Comparison of ENCODE assay signal across 1 cellular context in the genomic region with DNA sequence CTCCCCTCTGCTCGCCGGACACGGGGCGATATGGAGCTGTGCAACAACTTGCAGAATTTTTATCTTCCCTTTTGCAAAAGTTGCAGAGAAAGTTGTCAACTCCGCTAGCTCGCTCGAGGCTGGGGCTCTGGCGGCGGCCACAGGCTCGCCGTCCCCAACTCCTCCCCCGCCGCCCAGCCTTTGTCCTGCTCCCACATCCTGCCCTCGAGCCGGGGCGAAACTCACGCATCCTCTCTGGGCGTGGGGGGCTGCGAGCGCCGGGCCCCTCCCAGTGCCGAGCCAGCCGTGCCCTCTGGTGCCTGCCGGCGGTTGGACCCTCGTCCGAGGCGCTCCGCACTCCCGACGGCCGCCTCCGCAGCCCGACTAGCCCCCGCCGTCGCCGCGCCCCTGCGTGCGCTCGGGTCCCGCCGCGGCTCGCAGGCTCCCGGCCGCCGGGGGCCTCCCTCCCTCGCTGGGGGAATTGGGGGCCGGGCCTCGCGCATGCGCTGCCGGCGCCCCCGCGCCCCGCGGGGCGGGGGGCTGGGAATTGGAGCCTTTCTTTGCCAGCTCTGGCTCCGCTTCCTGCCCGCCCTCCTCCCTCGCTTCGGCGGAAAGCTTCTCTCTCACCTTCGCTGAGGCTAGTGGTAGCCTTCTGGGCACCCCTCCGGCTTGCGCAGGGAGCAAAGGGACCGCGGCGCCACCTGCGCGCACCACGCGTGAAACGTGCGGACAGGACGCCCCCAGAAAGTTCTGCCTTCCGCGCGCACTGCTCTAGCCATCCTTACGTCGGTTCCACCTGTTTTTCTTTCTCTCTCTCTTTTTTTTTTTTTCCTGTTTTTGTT.
TF ChIP-seq lines count a peak whose summit lies in the region.

A gene with protein sequence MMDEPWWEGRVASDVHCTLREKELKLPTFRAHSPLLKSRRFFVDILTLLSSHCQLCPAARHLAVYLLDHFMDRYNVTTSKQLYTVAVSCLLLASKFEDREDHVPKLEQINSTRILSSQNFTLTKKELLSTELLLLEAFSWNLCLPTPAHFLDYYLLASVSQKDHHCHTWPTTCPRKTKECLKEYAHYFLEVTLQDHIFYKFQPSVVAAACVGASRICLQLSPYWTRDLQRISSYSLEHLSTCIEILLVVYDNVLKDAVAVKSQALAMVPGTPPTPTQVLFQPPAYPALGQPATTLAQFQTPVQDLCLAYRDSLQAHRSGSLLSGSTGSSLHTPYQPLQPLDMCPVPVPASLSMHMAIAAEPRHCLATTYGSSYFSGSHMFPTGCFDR (minus strand): TSS at position 426 of the 821 bp plus-strand sequence. CDS start 641 bp downstream, outside the sequence.

TF ChIP-seq in HepG2, 621 proteins besides CTCF, POLR2A, EP300 and RAD21 (continued from another document and continues in another):
- TF ChIP-seq FOXC1 (CRISPR knock-in tag; IDR thresholded peaks at IDR 0.05; ENCODE audit: borderline replicate concordance) (peak; percentile 46; the same call in 1 of the 2 replicates), HOXA5 (CRISPR knock-in tag; IDR thresholded peaks at IDR 0.05) (no peak), ZNF598 (CRISPR knock-in tag; IDR thresholded peaks at IDR 0.05; ENCODE audit: borderline replicate concordance) (no peak), ZFP82 (CRISPR knock-in tag; IDR thresholded peaks at IDR 0.05; ENCODE audit: borderline replicate concordance) (no peak), LCORL (IDR thresholded peaks at IDR 0.05) (no peak), LCORL (CRISPR knock-in tag; IDR thresholded peaks at IDR 0.05) (no peak), HDAC2 (CRISPR knock-in tag; IDR thresholded peaks at IDR 0.05) (0 out of 2 replicates have a peak, but pooled peaks have one; percentile 9), ATF7 (IDR thresholded peaks at IDR 0.05) (no peak), ATF7 (CRISPR knock-in tag; IDR thresholded peaks at IDR 0.05) (no peak), ZBTB42 (CRISPR knock-in tag; IDR thresholded peaks at IDR 0.05) (no peak), IRF2 (CRISPR knock-in tag; IDR thresholded peaks at IDR 0.05) (no peak), FIP1L1 (IDR thresholded peaks at IDR 0.05; ENCODE audit: borderline replicate concordance, insufficient read depth, low read depth, low read length) (no peak), EEA1 (CRISPR knock-in tag; IDR thresholded peaks at IDR 0.05; ENCODE audit: borderline replicate concordance) (0 out of 2 replicates have a peak, but pooled peaks have one; percentile 7), NKX3-1 (CRISPR knock-in tag; IDR thresholded peaks at IDR 0.05) (no peak), ZNF761 (CRISPR knock-in tag; conservative IDR thresholded peaks at IDR 0.05) (0 out of 2 replicates have a peak, but pooled peaks have one; percentile 51), ARID2 (CRISPR knock-in tag; IDR thresholded peaks at IDR 0.05; ENCODE audit: borderline replicate concordance) (no peak), ZNF816 (CRISPR knock-in tag; IDR thresholded peaks at IDR 0.05; ENCODE audit: borderline replicate concordance) (no peak), ZNF383 (CRISPR knock-in tag; IDR thresholded peaks at IDR 0.05; ENCODE audit: borderline replicate concordance) (no peak), ATF1 (CRISPR knock-in tag; IDR thresholded peaks at IDR 0.05) (no peak), ATAD3A (CRISPR knock-in tag; IDR thresholded peaks at IDR 0.05) (no peak), ZNF10 (CRISPR knock-in tag; IDR thresholded peaks at IDR 0.05; ENCODE audit: borderline replicate concordance, low read depth) (no peak), ZNF501 (CRISPR knock-in tag; IDR thresholded peaks at IDR 0.05) (0 out of 2 replicates have a peak, but pooled peaks have one; percentile 25), RAD51 (IDR thresholded peaks at IDR 0.05; ENCODE audit: borderline replicate concordance) (no peak), GABPB1 (CRISPR knock-in tag; IDR thresholded peaks at IDR 0.05) (peak; percentile 50)
- TF ChIP-seq, protein P1, sequence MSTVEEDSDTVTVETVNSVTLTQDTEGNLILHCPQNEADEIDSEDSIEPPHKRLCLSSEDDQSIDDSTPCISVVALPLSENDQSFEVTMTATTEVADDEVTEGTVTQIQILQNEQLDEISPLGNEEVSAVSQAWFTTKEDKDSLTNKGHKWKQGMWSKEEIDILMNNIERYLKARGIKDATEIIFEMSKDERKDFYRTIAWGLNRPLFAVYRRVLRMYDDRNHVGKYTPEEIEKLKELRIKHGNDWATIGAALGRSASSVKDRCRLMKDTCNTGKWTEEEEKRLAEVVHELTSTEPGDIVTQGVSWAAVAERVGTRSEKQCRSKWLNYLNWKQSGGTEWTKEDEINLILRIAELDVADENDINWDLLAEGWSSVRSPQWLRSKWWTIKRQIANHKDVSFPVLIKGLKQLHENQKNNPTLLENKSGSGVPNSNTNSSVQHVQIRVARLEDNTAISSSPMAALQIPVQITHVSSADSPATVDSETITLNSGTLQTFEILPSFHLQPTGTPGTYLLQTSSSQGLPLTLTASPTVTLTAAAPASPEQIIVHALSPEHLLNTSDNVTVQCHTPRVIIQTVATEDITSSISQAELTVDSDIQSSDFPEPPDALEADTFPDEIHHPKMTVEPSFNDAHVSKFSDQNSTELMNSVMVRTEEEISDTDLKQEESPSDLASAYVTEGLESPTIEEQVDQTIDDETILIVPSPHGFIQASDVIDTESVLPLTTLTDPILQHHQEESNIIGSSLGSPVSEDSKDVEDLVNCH (CRISPR knock-in tag; IDR thresholded peaks at IDR 0.05) = no peak
- TF ChIP-seq, protein P2, sequence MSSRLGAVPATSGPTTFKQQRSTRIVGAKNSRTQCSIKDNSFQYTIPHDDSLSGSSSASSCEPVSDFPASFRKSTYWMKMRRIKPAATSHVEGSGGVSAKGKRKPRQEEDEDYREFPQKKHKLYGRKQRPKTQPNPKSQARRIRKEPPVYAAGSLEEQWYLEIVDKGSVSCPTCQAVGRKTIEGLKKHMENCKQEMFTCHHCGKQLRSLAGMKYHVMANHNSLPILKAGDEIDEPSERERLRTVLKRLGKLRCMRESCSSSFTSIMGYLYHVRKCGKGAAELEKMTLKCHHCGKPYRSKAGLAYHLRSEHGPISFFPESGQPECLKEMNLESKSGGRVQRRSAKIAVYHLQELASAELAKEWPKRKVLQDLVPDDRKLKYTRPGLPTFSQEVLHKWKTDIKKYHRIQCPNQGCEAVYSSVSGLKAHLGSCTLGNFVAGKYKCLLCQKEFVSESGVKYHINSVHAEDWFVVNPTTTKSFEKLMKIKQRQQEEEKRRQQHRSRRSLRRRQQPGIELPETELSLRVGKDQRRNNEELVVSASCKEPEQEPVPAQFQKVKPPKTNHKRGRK (CRISPR knock-in tag; IDR thresholded peaks at IDR 0.05) = no peak
- TF ChIP-seq, protein P3, sequence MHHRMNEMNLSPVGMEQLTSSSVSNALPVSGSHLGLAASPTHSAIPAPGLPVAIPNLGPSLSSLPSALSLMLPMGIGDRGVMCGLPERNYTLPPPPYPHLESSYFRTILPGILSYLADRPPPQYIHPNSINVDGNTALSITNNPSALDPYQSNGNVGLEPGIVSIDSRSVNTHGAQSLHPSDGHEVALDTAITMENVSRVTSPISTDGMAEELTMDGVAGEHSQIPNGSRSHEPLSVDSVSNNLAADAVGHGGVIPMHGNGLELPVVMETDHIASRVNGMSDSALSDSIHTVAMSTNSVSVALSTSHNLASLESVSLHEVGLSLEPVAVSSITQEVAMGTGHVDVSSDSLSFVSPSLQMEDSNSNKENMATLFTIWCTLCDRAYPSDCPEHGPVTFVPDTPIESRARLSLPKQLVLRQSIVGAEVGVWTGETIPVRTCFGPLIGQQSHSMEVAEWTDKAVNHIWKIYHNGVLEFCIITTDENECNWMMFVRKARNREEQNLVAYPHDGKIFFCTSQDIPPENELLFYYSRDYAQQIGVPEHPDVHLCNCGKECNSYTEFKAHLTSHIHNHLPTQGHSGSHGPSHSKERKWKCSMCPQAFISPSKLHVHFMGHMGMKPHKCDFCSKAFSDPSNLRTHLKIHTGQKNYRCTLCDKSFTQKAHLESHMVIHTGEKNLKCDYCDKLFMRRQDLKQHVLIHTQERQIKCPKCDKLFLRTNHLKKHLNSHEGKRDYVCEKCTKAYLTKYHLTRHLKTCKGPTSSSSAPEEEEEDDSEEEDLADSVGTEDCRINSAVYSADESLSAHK (CRISPR knock-in tag; IDR thresholded peaks at IDR 0.05; ENCODE audit: borderline replicate concordance) = no peak
- TF ChIP-seq, protein P4, sequence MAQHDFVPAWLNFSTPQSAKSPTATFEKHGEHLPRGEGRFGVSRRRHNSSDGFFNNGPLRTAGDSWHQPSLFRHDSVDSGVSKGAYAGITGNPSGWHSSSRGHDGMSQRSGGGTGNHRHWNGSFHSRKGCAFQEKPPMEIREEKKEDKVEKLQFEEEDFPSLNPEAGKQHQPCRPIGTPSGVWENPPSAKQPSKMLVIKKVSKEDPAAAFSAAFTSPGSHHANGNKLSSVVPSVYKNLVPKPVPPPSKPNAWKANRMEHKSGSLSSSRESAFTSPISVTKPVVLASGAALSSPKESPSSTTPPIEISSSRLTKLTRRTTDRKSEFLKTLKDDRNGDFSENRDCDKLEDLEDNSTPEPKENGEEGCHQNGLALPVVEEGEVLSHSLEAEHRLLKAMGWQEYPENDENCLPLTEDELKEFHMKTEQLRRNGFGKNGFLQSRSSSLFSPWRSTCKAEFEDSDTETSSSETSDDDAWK (CRISPR knock-in tag; IDR thresholded peaks at IDR 0.05) = no peak
- TF ChIP-seq, protein P5, sequence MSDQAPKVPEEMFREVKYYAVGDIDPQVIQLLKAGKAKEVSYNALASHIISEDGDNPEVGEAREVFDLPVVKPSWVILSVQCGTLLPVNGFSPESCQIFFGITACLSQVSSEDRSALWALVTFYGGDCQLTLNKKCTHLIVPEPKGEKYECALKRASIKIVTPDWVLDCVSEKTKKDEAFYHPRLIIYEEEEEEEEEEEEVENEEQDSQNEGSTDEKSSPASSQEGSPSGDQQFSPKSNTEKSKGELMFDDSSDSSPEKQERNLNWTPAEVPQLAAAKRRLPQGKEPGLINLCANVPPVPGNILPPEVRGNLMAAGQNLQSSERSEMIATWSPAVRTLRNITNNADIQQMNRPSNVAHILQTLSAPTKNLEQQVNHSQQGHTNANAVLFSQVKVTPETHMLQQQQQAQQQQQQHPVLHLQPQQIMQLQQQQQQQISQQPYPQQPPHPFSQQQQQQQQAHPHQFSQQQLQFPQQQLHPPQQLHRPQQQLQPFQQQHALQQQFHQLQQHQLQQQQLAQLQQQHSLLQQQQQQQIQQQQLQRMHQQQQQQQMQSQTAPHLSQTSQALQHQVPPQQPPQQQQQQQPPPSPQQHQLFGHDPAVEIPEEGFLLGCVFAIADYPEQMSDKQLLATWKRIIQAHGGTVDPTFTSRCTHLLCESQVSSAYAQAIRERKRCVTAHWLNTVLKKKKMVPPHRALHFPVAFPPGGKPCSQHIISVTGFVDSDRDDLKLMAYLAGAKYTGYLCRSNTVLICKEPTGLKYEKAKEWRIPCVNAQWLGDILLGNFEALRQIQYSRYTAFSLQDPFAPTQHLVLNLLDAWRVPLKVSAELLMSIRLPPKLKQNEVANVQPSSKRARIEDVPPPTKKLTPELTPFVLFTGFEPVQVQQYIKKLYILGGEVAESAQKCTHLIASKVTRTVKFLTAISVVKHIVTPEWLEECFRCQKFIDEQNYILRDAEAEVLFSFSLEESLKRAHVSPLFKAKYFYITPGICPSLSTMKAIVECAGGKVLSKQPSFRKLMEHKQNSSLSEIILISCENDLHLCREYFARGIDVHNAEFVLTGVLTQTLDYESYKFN (CRISPR knock-in tag; conservative IDR thresholded peaks at IDR 0.05) = no peak
- TF ChIP-seq, protein P6, sequence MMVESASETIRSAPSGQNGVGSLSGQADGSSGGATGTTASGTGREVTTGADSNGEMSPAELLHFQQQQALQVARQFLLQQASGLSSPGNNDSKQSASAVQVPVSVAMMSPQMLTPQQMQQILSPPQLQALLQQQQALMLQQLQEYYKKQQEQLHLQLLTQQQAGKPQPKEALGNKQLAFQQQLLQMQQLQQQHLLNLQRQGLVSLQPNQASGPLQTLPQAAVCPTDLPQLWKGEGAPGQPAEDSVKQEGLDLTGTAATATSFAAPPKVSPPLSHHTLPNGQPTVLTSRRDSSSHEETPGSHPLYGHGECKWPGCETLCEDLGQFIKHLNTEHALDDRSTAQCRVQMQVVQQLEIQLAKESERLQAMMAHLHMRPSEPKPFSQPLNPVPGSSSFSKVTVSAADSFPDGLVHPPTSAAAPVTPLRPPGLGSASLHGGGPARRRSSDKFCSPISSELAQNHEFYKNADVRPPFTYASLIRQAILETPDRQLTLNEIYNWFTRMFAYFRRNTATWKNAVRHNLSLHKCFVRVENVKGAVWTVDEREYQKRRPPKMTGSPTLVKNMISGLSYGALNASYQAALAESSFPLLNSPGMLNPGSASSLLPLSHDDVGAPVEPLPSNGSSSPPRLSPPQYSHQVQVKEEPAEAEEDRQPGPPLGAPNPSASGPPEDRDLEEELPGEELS (CRISPR knock-in tag; IDR thresholded peaks at IDR 0.05) = no peak
- TF ChIP-seq, protein P7, sequence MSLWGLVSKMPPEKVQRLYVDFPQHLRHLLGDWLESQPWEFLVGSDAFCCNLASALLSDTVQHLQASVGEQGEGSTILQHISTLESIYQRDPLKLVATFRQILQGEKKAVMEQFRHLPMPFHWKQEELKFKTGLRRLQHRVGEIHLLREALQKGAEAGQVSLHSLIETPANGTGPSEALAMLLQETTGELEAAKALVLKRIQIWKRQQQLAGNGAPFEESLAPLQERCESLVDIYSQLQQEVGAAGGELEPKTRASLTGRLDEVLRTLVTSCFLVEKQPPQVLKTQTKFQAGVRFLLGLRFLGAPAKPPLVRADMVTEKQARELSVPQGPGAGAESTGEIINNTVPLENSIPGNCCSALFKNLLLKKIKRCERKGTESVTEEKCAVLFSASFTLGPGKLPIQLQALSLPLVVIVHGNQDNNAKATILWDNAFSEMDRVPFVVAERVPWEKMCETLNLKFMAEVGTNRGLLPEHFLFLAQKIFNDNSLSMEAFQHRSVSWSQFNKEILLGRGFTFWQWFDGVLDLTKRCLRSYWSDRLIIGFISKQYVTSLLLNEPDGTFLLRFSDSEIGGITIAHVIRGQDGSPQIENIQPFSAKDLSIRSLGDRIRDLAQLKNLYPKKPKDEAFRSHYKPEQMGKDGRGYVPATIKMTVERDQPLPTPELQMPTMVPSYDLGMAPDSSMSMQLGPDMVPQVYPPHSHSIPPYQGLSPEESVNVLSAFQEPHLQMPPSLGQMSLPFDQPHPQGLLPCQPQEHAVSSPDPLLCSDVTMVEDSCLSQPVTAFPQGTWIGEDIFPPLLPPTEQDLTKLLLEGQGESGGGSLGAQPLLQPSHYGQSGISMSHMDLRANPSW (CRISPR knock-in tag; IDR thresholded peaks at IDR 0.05; ENCODE audit: borderline replicate concordance) = no peak
- TF ChIP-seq, protein P8, sequence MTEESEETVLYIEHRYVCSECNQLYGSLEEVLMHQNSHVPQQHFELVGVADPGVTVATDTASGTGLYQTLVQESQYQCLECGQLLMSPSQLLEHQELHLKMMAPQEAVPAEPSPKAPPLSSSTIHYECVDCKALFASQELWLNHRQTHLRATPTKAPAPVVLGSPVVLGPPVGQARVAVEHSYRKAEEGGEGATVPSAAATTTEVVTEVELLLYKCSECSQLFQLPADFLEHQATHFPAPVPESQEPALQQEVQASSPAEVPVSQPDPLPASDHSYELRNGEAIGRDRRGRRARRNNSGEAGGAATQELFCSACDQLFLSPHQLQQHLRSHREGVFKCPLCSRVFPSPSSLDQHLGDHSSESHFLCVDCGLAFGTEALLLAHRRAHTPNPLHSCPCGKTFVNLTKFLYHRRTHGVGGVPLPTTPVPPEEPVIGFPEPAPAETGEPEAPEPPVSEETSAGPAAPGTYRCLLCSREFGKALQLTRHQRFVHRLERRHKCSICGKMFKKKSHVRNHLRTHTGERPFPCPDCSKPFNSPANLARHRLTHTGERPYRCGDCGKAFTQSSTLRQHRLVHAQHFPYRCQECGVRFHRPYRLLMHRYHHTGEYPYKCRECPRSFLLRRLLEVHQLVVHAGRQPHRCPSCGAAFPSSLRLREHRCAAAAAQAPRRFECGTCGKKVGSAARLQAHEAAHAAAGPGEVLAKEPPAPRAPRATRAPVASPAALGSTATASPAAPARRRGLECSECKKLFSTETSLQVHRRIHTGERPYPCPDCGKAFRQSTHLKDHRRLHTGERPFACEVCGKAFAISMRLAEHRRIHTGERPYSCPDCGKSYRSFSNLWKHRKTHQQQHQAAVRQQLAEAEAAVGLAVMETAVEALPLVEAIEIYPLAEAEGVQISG (CRISPR knock-in tag; IDR thresholded peaks at IDR 0.05) = no peak
